In the genomic region with DNA sequence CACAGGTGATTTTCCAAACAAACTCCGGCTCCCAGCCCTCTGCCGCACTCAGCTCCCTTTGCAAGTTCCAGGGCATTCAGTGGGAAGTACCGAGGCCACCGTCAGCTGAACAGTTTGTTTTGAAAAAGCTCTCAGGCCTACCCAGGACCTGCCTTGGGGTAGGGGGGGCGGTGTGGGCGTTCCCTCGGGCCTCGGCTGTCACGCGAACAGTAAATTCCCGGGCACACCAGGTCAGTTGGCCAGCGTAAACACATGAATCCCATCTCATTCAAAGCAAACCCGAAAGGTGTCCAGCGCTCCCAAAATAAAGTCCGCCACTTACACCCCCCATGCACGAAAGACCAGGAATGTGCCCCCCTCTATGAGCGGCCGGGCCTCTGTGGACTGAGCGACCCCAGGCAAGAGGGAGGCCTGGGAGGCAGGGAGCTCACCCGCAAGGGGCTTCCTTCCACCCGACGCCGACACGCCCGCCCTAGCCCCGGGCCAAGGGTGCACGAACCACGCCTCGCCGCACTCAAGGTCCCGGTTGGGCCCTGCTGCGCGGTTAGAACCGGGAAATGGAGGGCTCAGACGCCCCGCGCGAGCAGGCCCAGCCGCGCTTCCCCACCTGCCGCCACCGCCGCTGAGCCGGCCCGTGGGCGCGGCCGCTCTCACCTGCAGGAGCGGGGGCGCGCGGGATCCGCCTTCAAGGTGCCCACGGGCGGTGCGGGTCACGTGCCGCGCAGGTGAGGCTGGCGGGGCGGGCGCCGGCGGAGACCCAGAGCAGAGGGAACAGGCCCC, we compare ENCODE assay signal across 8 cellular contexts. TPM values are rescaled to one million over a fixed set of nuclear protein-coding genes. Genes with fewer than 3 reads are reported as not detected.
DNase-seq lines count a peak whose midpoint lies in the region; ATAC-seq and TF ChIP-seq lines count a peak whose summit lies in the region.

Gene WDSUB1 (minus strand): TSS at position 775 of the 780 bp plus-strand sequence. CDS start 3,634 bp downstream, outside the sequence.

- H3K36me3 Mint-ChIP-seq in T-cell, result peaks cover 6% of the 10 kb centered on the region

- in situ Hi-C loops in KBM-7 (cut with MboI; ENCODE audit: low pct_unique_long_range_greater_than_20kb, low sequenced_read_pairs), result no loop called here

- no peaks in the 10 kb centered on the region for H3K9me3 Mint-ChIP-seq in T-cell

- H3K27me3 Mint-ChIP-seq in T-cell, result no peaks in the 10 kb centered on the region

- CTCF ChIA-PET in T-cell (lab: Charles Lee), result no interaction called here

- ATAC-seq in GM21529 (IDR thresholded peaks at IDR 0.05; ENCODE audit: unreplicated experiment) (peak; percentile 17), T-cell (replicated peaks in 1 of 4) (peak in 2 of 4 experiments; percentile 4 to 52)

- POLR2A ChIA-PET in T-cell (lab: Charles Lee), result interaction anchor here in 1 of 2 donors (0.5 kb wide), 1 partner anchor 467 kb away, joined by 3 read pairs; no protein-coding TSS in a partner anchor

- peak within 1 kb of the TSS; percentile 77 to 91 (median 86) for H3K4me3 Mint-ChIP-seq in T-cell

- no peak for TF ChIP-seq CTCF in choroid plexus epithelial cell (conservative IDR thresholded peaks at IDR 0.05; ENCODE audit: low read depth, low read length)

- peak within 1 kb of the TSS; percentile 89 for H3K4me3 ChIP-seq in choroid plexus epithelial cell (ENCODE audit: low read depth, low read length)

- H3K27ac Mint-ChIP-seq in T-cell, result peak within 1 kb of the TSS; percentile 76 to 89

- peaks cover 23 to 33% (median 25%) of the 10 kb centered on the region in 3 donors for H3K4me1 Mint-ChIP-seq in T-cell

- DNase-seq in Daoy (ENCODE audit: low read depth) (peak; percentile 77), KBM-7 (peak; percentile 67), T-cell (peak in 14 of 34 experiments; percentile 2 to 37 (median 11)), choroid plexus epithelial cell (ENCODE audit: low read depth) (peak; percentile 73), kidney tubule cell (ENCODE audit: low spot score) (peak; percentile 70), NCI-H1694 treated with DMSO at 0.1 percent for 48 hours (lab: John Stamatoyannopoulos, UW) (no peak)
- DNase-seq in stimulated activated CD4-positive, alpha-beta T cell treated with anti-CD3 and anti-CD28 coated beads, Interleukin-15, amount 100 ng/mL, for 24 hours, result peak; percentile 54

RNA-seq across cellular contexts. Expression of gene WDSUB1, which starts in this region (rescaled TPM):
- 6.4 and 7.8 TPM in 2 replicates for total RNA-seq in Daoy (2014; rRNA removed; shearing (Covaris generic))
- total RNA-seq in T-cell, result 1 to 10 TPM; 4.4 to 7.7 (median 5.5) TPM
